Comparison of ENCODE assay signal across 12 cellular contexts in the genomic region with DNA sequence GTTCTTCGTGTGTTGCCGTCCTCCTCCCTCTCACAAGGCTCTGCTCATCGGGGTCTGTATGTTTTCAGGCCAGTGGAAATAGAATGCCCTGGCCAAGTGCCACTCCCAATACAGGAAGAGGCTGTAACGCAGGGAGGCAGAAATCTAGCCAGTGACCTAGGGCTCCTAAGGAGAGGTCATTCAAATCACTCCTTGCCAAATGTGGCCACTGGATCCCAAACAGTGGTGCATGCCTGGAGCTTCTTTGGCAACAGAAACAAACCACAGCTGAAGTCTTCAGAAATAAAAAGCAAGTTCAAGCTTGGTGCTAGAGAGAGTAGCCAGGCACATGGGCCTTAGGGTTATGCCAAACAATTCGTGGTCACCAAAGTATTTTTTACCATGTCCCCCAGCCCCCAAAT.
A peak's percentile ranks its signal among the peaks of the same experiment; 100 is the strongest.
DNase-seq lines count a peak whose midpoint lies in the region; ATAC-seq and TF ChIP-seq lines count a peak whose summit lies in the region.
"Had no signal": no experiment of that assay in that cellular context is flagged by ENCODE, and none has a peak within 500 bp of the region (broad histone marks: within the 10 kb centered on the region; RNA-seq: fewer than 3 reads in every experiment).

No MANE protein-coding gene starts in this region.

- H3K36me3 ChIP-seq in left ventricle myocardium inferior (peaks cover 6% of the 10 kb centered on the region), sigmoid colon (no peaks in the 10 kb centered on the region)

- H3K9me3 ChIP-seq in left ventricle myocardium inferior (replicated peaks) (no peaks in the 10 kb centered on the region), sigmoid colon (no peaks in the 10 kb centered on the region)
- H3K9me3 ChIP-seq: BLaER1 had no signal

- WGBS in sigmoid colon, 2 donors, result 75 to 86% methylated on average over 5 of the region's 5 CpGs

- in situ Hi-C loops in astrocyte of the cerebellum (cut with HindIII; ENCODE audit: low sequenced_read_pairs), result no loop called here

- TF ChIP-seq EP300 in sigmoid colon (IDR thresholded peaks at IDR 0.05), result no peak

- DNase-seq in GM03348 (ENCODE audit: low spot score) (peak; percentile 51), astrocyte of the cerebellum (ENCODE audit: low read depth) (peak; percentile 86), left ventricle myocardium inferior (peak; percentile 55), sigmoid colon (no peak), middle frontal gyrus (ENCODE audit: extremely low spot score, low spot score) (no peak), midbrain (lab: John Stamatoyannopoulos, UW) (no peak), Ammon's horn (ENCODE audit: low spot score) (no peak)
- DNase-seq: activated T-cell treated with anti-CD3 and anti-CD28 coated beads, Interleukin-2, amount 50 U/mL, for 72 hours; stimulated activated CD4-positive, alpha-beta T cell treated with anti-CD3 and anti-CD28 coated beads, Interleukin-15, amount 100 ng/mL, for 24 hours; stimulated activated naive CD8-positive, alpha-beta T cell treated with anti-CD3 and anti-CD28 coated beads, Interleukin-15, amount 100 ng/mL, for 72 hours had no signal

- TF ChIP-seq POLR2A in sigmoid colon (IDR thresholded peaks at IDR 0.05), result no peak

- ATAC-seq in HG03159 (IDR thresholded peaks at IDR 0.05; ENCODE audit: unreplicated experiment), result no peak
- ATAC-seq: activated T-cell treated with anti-CD3 and anti-CD28 coated beads, Interleukin-2, amount 50 U/mL, for 72 hours; stimulated activated naive CD8-positive, alpha-beta T cell treated with anti-CD3 and anti-CD28 coated beads, Interleukin-15, amount 100 ng/mL, for 72 hours had no signal

- H3K27me3 ChIP-seq in left ventricle myocardium inferior (ENCODE audit: low read depth), result no peaks in the 10 kb centered on the region
- no peaks in the 10 kb centered on the region for H3K27me3 ChIP-seq in sigmoid colon
- H3K27me3 ChIP-seq: BLaER1 had no signal

- H3K4me3 ChIP-seq in astrocyte of the cerebellum (ENCODE audit: low read depth, low read length) (no peak overlapping the region), left ventricle myocardium inferior (no peak overlapping the region), sigmoid colon (no peak overlapping the region)
- H3K4me3 ChIP-seq: BLaER1 had no signal

- peak overlapping the region; percentile 84 for H3K27ac ChIP-seq in left ventricle myocardium inferior (replicated peaks)
- H3K27ac ChIP-seq in sigmoid colon, result peak overlapping the region; percentile 72 to 81 (median 74)
- H3K27ac ChIP-seq: BLaER1 had no signal

- H3K4me1 ChIP-seq in left ventricle myocardium inferior (peaks cover 65% of the 10 kb centered on the region), sigmoid colon (peaks cover 0 to 63% (median 43%) of the 10 kb centered on the region in 4 donors)

- TF ChIP-seq CTCF in astrocyte of the cerebellum (IDR thresholded peaks at IDR 0.05; ENCODE audit: low read depth, low read length, missing control alignments) (no peak), left ventricle myocardium inferior (IDR thresholded peaks at IDR 0.05; ENCODE audit: borderline replicate concordance) (no peak), sigmoid colon (IDR thresholded peaks at IDR 0.05) (no peak)

- intact Hi-C loops in left ventricle myocardium inferior (cut with micrococcal nuclease) (loop anchor here (10.0 kb wide), 2 partner anchors 63 to 143 kb away; no protein-coding TSS in a partner anchor), sigmoid colon (cut with DNase I) (loop anchor here (5.0 kb wide), 1 partner anchor 65 kb away; no protein-coding TSS in a partner anchor)

Comparison
In these comparisons a context has a peak if more than half of its experiments do, and no peak if none do; other contexts are left out.
1. DNase-seq: peak in GM03348 (single experiment), astrocyte of the cerebellum (single experiment) and left ventricle myocardium inferior (single experiment); none in sigmoid colon (single experiment), middle frontal gyrus (single experiment), midbrain (single experiment) and Ammon's horn (single experiment).